9 cellular contexts compared by ENCODE assay signal in the genomic region with DNA sequence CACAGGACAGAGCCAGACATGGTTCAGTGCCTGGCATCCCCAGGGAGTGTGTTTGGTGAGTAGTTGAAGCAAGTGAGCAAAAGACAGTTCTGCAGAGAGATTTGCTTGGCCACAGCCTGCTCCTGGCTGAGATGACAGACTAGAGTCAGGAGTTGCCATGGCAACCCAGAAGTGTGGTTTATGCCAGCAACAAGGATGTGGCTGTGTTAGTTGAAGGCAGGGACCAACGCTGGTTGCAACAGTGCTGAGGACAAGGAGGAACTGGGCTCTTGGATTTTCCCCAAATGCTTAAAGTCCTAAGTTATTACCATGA. TPM values are rescaled to one million over a fixed set of nuclear protein-coding genes. Genes with fewer than 3 reads are reported as not detected.
DNase-seq lines count a peak whose midpoint lies in the region; ATAC-seq and TF ChIP-seq lines count a peak whose summit lies in the region.
"Had no signal": no experiment of that assay in that cellular context is flagged by ENCODE, and none has a peak within 500 bp of the region (broad histone marks: within the 10 kb centered on the region; RNA-seq: fewer than 3 reads in every experiment).

No MANE protein-coding gene starts in this region.

- no peaks in the 10 kb centered on the region for H3K27me3 ChIP-seq in ACC112 (ENCODE audit: insufficient read depth, low read length)
- peaks cover 0 to 42% (median 14%) of the 10 kb centered on the region in 3 donors for H3K27me3 ChIP-seq in psoas muscle (ENCODE audit: insufficient read depth in 3 of 3, low read length in 2 of 3)
- H3K27me3 ChIP-seq: pancreas had no signal

- no peaks in the 10 kb centered on the region for H3K36me3 ChIP-seq in ACC112 (ENCODE audit: insufficient read depth, low read length)
- H3K36me3 ChIP-seq in psoas muscle (ENCODE audit: insufficient read depth in 1 of 2, low read depth in 1 of 2) = no peaks in the 10 kb centered on the region
- H3K36me3 ChIP-seq: pancreas had no signal

- H3K4me1 ChIP-seq in ACC112 (ENCODE audit: control insufficient read depth, insufficient read depth, low read length, unreplicated experiment) = peaks cover 28% of the 10 kb centered on the region
- H3K4me1 ChIP-seq in psoas muscle = peaks cover 4% of the 10 kb centered on the region

- H3K79me2 ChIP-seq in ACC112 (ENCODE audit: control insufficient read depth, insufficient read depth, low read length, unreplicated experiment) = peaks cover 7% of the 10 kb centered on the region

- peak; percentile 47 for DNase-seq in GOT3 (lab: John Stamatoyannopoulos, UW)
- DNase-seq in activated CD4-positive, alpha-beta T cell treated with anti-CD3 and anti-CD28 coated beads, Interleukin-2, amount 50 U/mL, for 1 hour = peak; percentile 16
- DNase-seq in foreskin melanocyte = peak; percentile 59
- peak; percentile 28 to 57 for DNase-seq in psoas muscle

- no peak for TF ChIP-seq CTCF in psoas muscle (IDR thresholded peaks at IDR 0.05)

- H2AFZ ChIP-seq in ACC112 (ENCODE audit: low read length, unreplicated experiment) = no peak overlapping the region

- no peak overlapping the region for H3K4me3 ChIP-seq in ACC112 (ENCODE audit: low read depth, low read length)
- no peak overlapping the region for H3K4me3 ChIP-seq in psoas muscle
- H3K4me3 ChIP-seq: pancreas had no signal

- WGBS in psoas muscle, 3 donors = 7 to 17% (median 14%) methylated on average over 1 of the region's 1 CpG

- peak overlapping the region; percentile 66; the same call in 1 of the 2 replicates for H3K27ac ChIP-seq in ACC112 (ENCODE audit: low read depth, low read length)
- H3K27ac ChIP-seq in psoas muscle = no peak overlapping the region
- H3K27ac ChIP-seq: pancreas had no signal

- H3K9me3 ChIP-seq in psoas muscle = no peaks in the 10 kb centered on the region
- H3K9me3 ChIP-seq: pancreas had no signal

- intact Hi-C loops in psoas muscle (cut with DNase I) = no loop called here

- ATAC-seq in psoas muscle = peak in 1 of 4 donors; percentile 48
- no peak for ATAC-seq in GM19397 (IDR thresholded peaks at IDR 0.05; ENCODE audit: unreplicated experiment)
- no peak for ATAC-seq in HG02885 (IDR thresholded peaks at IDR 0.05; ENCODE audit: poor library complexity, unreplicated experiment)
- ATAC-seq in GM19035 (IDR thresholded peaks at IDR 0.05; ENCODE audit: unreplicated experiment) = no peak
- ATAC-seq: pancreas had no signal

RNA-seq across cellular contexts. Expression of a gene that starts 2.7 kb away (rescaled TPM):
- not detected for total RNA-seq in psoas muscle
- under 1 TPM in 1 of 3 donors, not detected in 2; 0.05 TPM for polyA plus RNA-seq in psoas muscle
